ENCODE assay signal across 14 cellular contexts in genomic region chr2:39667142-39667880, GRCh38. TPM values are rescaled to one million over a fixed set of nuclear protein-coding genes. Genes with fewer than 3 reads are reported as not detected.
A peak's percentile ranks its signal among the peaks of the same experiment; 100 is the strongest.
DNase-seq lines count a peak whose midpoint lies in the region; ATAC-seq, FAIRE-seq and TF ChIP-seq lines count a peak whose summit lies in the region.
"Had no signal": no experiment of that assay in that cellular context is flagged by ENCODE, and none has a peak within 500 bp of the region (broad histone marks: within the 10 kb centered on the region; RNA-seq: fewer than 3 reads in every experiment).

No MANE protein-coding gene starts in this region.

- H3K4me3 Mint-ChIP-seq in activated T-cell treated with anti-CD3 and anti-CD28 coated beads, Interleukin-2, amount 50 U/mL, for 72 hours: peak overlapping the region; percentile 80 to 92
- peak overlapping the region; percentile 60 for H3K4me3 Mint-ChIP-seq in activated naive CD8-positive, alpha-beta T cell

- H3K9ac ChIP-seq in kidney (ENCODE audit: low read length in 2 of 2): peak overlapping the region in 1 of 2 donors; percentile 67

- peak overlapping the region; percentile 13 to 63 for H3K4me3 ChIP-seq in kidney (ENCODE audit: low read length in 2 of 2)
- peak overlapping the region; percentile 57 to 69 (median 65) for H3K4me3 ChIP-seq in stomach

- H3K27ac Mint-ChIP-seq in activated T-cell treated with anti-CD3 and anti-CD28 coated beads, Interleukin-2, amount 50 U/mL, for 72 hours: no peak overlapping the region
- H3K27ac Mint-ChIP-seq in activated naive CD8-positive, alpha-beta T cell: no peak overlapping the region

- H3K36me3 Mint-ChIP-seq in activated T-cell treated with anti-CD3 and anti-CD28 coated beads, Interleukin-2, amount 50 U/mL, for 72 hours (ENCODE audit: insufficient read depth in 2 of 2): peaks cover 2 to 7% of the 10 kb centered on the region in 2 donors
- H3K36me3 Mint-ChIP-seq in activated naive CD8-positive, alpha-beta T cell: no peaks in the 10 kb centered on the region

- intact Hi-C loops in kidney (cut with DNase I) (no loop called here), stomach (cut with DNase I; ENCODE audit: low total_unique reads) (no loop called here)

- no peak for FAIRE-seq in kidney (lab: Jason Lieb, UNC)

- peaks cover 19% of the 10 kb centered on the region for H3K4me1 Mint-ChIP-seq in activated T-cell treated with anti-CD3 and anti-CD28 coated beads, Interleukin-2, amount 50 U/mL, for 72 hours (ENCODE audit: low read depth)
- H3K4me1 Mint-ChIP-seq in activated naive CD8-positive, alpha-beta T cell (ENCODE audit: low read depth): peaks cover 9% of the 10 kb centered on the region

- H3K27me3 Mint-ChIP-seq in activated T-cell treated with anti-CD3 and anti-CD28 coated beads, Interleukin-2, amount 50 U/mL, for 72 hours (ENCODE audit: low read depth): peaks cover 87% of the 10 kb centered on the region
- peaks cover 47% of the 10 kb centered on the region for H3K27me3 Mint-ChIP-seq in activated naive CD8-positive, alpha-beta T cell

- H3K9me3 ChIP-seq in kidney (ENCODE audit: control insufficient read depth in 1 of 2, low read length in 2 of 2) (no peaks in the 10 kb centered on the region), stomach (no peaks in the 10 kb centered on the region)
- H3K9me3 ChIP-seq: adrenal gland, uterus had no signal

- no peak for ATAC-seq in activated T-cell treated with anti-CD3 and anti-CD28 coated beads, Interleukin-2, amount 50 U/mL, for 72 hours (replicated peaks in 1 of 2)

- no peaks in the 10 kb centered on the region for H3K9me3 Mint-ChIP-seq in activated T-cell treated with anti-CD3 and anti-CD28 coated beads, Interleukin-2, amount 50 U/mL, for 72 hours
- H3K9me3 Mint-ChIP-seq in activated naive CD8-positive, alpha-beta T cell (ENCODE audit: low read depth): no peaks in the 10 kb centered on the region

- H3K4me1 ChIP-seq in kidney (ENCODE audit: control insufficient read depth in 1 of 2, insufficient read depth in 1 of 2, low read depth in 1 of 2, low read length in 2 of 2) (peaks cover 4 to 6% of the 10 kb centered on the region in 2 donors), stomach (peaks cover 8 to 20% (median 18%) of the 10 kb centered on the region in 4 donors)
- H3K4me1 ChIP-seq: uterus had no signal

- TF ChIP-seq POLR2A in stomach (IDR thresholded peaks at IDR 0.05): no peak

- no peak for DNase-seq in activated T-cell treated with anti-CD3 and anti-CD28 coated beads, Interleukin-2, amount 50 U/mL, for 72 hours
- DNase-seq in activated T-cell treated with anti-CD3 and anti-CD28 coated beads, Interleukin-2, amount 50 U/mL, for 1 hour: no peak
- DNase-seq in kidney: no peak
- DNase-seq in stomach: no peak
- DNase-seq in NCI-H2081 treated with DMSO at 0.1 percent for 48 hours (lab: John Stamatoyannopoulos, UW): no peak
- DNase-seq in NCI-H526 (lab: John Stamatoyannopoulos, UW): no peak
- no peak for DNase-seq in NCI-H524 (lab: John Stamatoyannopoulos, UW)
- DNase-seq: activated CD4-positive, CD25-positive, alpha-beta regulatory T cell; adrenal gland; NCI-H1105 treated with DMSO at 0.1 percent for 48 hours; stimulated activated CD4-positive, alpha-beta T cell treated with anti-CD3 and anti-CD28 coated beads, Interleukin-4, amount 100 ng/mL, for 1 hour; uterus had no signal

- TF ChIP-seq CTCF in kidney (IDR thresholded peaks at IDR 0.05; ENCODE audit: borderline replicate concordance, extremely low read depth, insufficient read depth) (no peak), stomach (IDR thresholded peaks at IDR 0.05) (no peak)

- 48 to 53% (median 51%) methylated on average over 6 of the region's 6 CpGs for WGBS in stomach, 5 donors

- H3K27ac ChIP-seq in kidney (ENCODE audit: low read depth in 2 of 2, low read length in 2 of 2) (no peak overlapping the region), stomach (no peak overlapping the region)
- H3K27ac ChIP-seq: adrenal gland, uterus had no signal

- H3K36me3 ChIP-seq in kidney (ENCODE audit: control insufficient read depth in 1 of 2, insufficient read depth in 2 of 2, low read length in 2 of 2) (no peaks in the 10 kb centered on the region), stomach (no peaks in the 10 kb centered on the region)
- H3K36me3 ChIP-seq: adrenal gland, uterus had no signal

- TF ChIP-seq EP300 in stomach (IDR thresholded peaks at IDR 0.05): no peak

- peaks cover 0 to 54% (median 38%) of the 10 kb centered on the region in 3 donors for H3K27me3 ChIP-seq in stomach

RNA-seq across cellular contexts. Expression of gene TMEM178A, which starts 1.6 kb away (rescaled TPM):
- total RNA-seq in activated T-cell treated with anti-CD3 and anti-CD28 coated beads, Interleukin-2, amount 50 U/mL, for 72 hours: 1 to 10 TPM; 1.5 to 1.9 TPM
- total RNA-seq in kidney (5.7 TPM), stomach (10 to 100 TPM in 1 of 5 donors, 1 to 10 TPM in 4; 1.2 to 36.5 (median 7.0) TPM)
- polyA plus RNA-seq in kidney (ENCODE audit: insufficient read depth, low read depth, low replicate concordance) (48.0 TPM), stomach (1 to 10 TPM in 2 of 3 donors, under 1 TPM in 1; 0.62 to 4.3 (median 2.3) TPM)
- total RNA-seq: mononuclear cell had no signal
